Comparison of ENCODE assay signal across 19 cellular contexts in the genomic region with DNA sequence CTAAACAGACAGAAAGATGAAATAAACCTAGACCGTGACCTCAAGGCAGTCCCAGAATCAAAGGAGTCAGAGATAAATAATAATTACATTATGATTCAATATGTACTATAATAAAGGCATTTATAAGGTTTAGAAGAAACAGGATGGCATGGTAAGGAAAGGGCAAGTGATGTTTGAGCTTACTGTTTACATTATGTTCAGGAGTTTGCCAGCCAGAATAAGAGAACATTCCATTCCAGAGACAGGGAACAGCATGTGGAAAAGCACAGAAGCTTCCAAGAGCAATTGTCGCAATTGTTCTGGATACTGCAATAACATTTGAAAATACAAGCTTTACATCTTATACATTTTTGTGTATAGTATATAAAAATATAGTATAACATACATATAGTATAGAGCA. TPM values are rescaled to one million over a fixed set of nuclear protein-coding genes. Genes with fewer than 3 reads are reported as not detected.
"Had no signal": no experiment of that assay in that cellular context is flagged by ENCODE, and none has a peak within 500 bp of the region (broad histone marks: within the 10 kb centered on the region; RNA-seq: fewer than 3 reads in every experiment).

No MANE protein-coding gene starts in this region.

- H3K4me3 ChIP-seq: colonic mucosa, lower lobe of right lung, neural progenitor cell, pancreas had no signal

- H3K27ac Mint-ChIP-seq: activated naive CD4-positive, alpha-beta T cell treated with anti-CD3 and anti-CD28 coated beads for 36 hours; activated naive CD8-positive, alpha-beta T cell treated with anti-CD3 and anti-CD28 coated beads, Interleukin-2, amount 50 U/mL, for 24 hours; naive B cell; neural progenitor cell had no signal

- H3K27me3 ChIP-seq: colonic mucosa, foreskin keratinocyte, neural progenitor cell, pancreas had no signal

- H3K4me3 Mint-ChIP-seq: activated naive CD4-positive, alpha-beta T cell treated with anti-CD3 and anti-CD28 coated beads for 36 hours; activated naive CD8-positive, alpha-beta T cell treated with anti-CD3 and anti-CD28 coated beads, Interleukin-2, amount 50 U/mL, for 24 hours; naive B cell; neural progenitor cell had no signal

- H3K36me3 ChIP-seq: colonic mucosa, neural progenitor cell had no signal

- H3K9me3 ChIP-seq: colonic mucosa, lower lobe of right lung, pancreas had no signal

- H3K4me1 ChIP-seq: colonic mucosa, lower lobe of right lung, neural progenitor cell, pancreas had no signal

- H3K27ac ChIP-seq: colonic mucosa, foreskin keratinocyte, lower lobe of right lung, neural progenitor cell, pancreas had no signal

- ATAC-seq: activated CD4-positive, CD25-positive, alpha-beta regulatory T cell treated with anti-CD3 and anti-CD28 coated beads, Interleukin-2, amount 50 U/mL, for 24 hours; activated naive CD8-positive, alpha-beta T cell treated with anti-CD3 and anti-CD28 coated beads, Interleukin-2, amount 50 U/mL, for 24 hours; lower lobe of right lung; pancreas; stimulated activated naive CD8-positive, alpha-beta T cell treated with anti-CD3 and anti-CD28 coated beads, Interleukin-15, Interleukin-2, amounts not matched to agents 100 U/mL and 50 U/mL, for 24 hours had no signal

- H3K4me1 Mint-ChIP-seq: activated naive CD8-positive, alpha-beta T cell treated with anti-CD3 and anti-CD28 coated beads, Interleukin-2, amount 50 U/mL, for 24 hours; naive B cell had no signal

- DNase-seq: activated naive CD4-positive, alpha-beta T cell treated with anti-CD3 and anti-CD28 coated beads for 36 hours; activated naive CD8-positive, alpha-beta T cell treated with anti-CD3 and anti-CD28 coated beads, Interleukin-2, amount 50 U/mL, for 24 hours; activated T-cell treated with anti-CD3 and anti-CD28 coated beads for 4 hours; caudate nucleus; colonic mucosa; head of caudate nucleus; lower lobe of right lung; naive B cell; pancreas; small intestine; stimulated activated naive CD8-positive, alpha-beta T cell treated with anti-CD3 and anti-CD28 coated beads, Interleukin-15, Interleukin-2, amounts not matched to agents 100 U/mL and 50 U/mL, for 24 hours; T-helper 1 cell; T1000; trophoblast cell had no signal

- H3K27me3 Mint-ChIP-seq: activated naive CD8-positive, alpha-beta T cell treated with anti-CD3 and anti-CD28 coated beads, Interleukin-2, amount 50 U/mL, for 24 hours had no signal

- H3K9ac ChIP-seq: neural progenitor cell had no signal

- H3K9me3 Mint-ChIP-seq: activated naive CD4-positive, alpha-beta T cell treated with anti-CD3 and anti-CD28 coated beads for 36 hours; activated naive CD8-positive, alpha-beta T cell treated with anti-CD3 and anti-CD28 coated beads, Interleukin-2, amount 50 U/mL, for 24 hours; naive B cell; neural progenitor cell had no signal

- H3K36me3 Mint-ChIP-seq: naive B cell had no signal

RNA-seq across cellular contexts. Expression of gene FRZB, which starts 50.0 kb away (rescaled TPM):
- total RNA-seq: activated CD8-positive, alpha-beta memory T cell treated with anti-CD3 and anti-CD28 coated beads for 36 hours; activated naive CD4-positive, alpha-beta T cell treated with anti-CD3 and anti-CD28 coated beads for 36 hours; foreskin keratinocyte; renal cortical epithelial cell had no signal
